In the genomic region with DNA sequence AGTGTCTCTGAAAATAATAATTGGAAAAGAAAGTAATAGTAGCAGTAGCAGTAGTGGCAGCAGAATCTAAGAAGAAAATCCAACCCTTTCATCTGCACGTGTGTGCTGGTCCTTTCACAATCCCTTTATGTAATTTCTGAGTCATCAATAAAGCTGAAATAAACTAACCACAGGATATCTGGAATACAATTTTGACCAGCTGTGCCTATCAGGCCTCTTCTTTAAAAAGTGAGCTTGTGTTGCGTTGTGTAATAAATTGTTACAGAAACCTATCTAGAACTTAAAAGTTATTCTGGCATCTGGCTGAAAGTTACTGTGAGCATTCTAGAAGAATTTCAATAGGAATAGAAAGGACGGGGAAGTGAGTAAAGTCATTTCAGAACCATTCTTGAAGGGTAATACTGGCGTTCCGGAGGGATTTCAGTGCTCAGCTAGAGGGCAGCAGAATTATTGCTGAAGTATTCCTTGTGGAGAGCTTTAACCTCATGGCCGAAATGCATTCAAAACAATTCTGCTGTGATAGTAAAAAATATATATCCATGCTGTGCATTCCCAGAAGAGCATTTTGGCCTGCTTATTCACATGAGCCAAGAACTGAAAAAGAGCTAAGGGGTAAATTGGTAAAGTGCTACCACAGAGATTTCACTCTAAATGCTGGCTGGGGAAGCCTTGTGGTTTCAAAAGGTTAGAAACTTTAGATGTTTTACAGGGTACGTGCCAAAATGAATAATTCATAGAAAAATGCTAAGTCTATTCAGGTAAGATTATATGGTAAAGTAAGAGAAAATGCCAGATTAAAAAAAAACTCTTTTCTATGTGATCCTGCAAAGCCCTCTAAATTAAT, we compare ENCODE assay signal across 1 cellular context.
TF ChIP-seq lines count a peak whose summit lies in the region.

No MANE protein-coding gene starts in this region.

TF ChIP-seq in GM23338, 12 proteins besides CTCF, POLR2A, EP300 and RAD21 (continued from another document):
- TF ChIP-seq, protein P1, sequence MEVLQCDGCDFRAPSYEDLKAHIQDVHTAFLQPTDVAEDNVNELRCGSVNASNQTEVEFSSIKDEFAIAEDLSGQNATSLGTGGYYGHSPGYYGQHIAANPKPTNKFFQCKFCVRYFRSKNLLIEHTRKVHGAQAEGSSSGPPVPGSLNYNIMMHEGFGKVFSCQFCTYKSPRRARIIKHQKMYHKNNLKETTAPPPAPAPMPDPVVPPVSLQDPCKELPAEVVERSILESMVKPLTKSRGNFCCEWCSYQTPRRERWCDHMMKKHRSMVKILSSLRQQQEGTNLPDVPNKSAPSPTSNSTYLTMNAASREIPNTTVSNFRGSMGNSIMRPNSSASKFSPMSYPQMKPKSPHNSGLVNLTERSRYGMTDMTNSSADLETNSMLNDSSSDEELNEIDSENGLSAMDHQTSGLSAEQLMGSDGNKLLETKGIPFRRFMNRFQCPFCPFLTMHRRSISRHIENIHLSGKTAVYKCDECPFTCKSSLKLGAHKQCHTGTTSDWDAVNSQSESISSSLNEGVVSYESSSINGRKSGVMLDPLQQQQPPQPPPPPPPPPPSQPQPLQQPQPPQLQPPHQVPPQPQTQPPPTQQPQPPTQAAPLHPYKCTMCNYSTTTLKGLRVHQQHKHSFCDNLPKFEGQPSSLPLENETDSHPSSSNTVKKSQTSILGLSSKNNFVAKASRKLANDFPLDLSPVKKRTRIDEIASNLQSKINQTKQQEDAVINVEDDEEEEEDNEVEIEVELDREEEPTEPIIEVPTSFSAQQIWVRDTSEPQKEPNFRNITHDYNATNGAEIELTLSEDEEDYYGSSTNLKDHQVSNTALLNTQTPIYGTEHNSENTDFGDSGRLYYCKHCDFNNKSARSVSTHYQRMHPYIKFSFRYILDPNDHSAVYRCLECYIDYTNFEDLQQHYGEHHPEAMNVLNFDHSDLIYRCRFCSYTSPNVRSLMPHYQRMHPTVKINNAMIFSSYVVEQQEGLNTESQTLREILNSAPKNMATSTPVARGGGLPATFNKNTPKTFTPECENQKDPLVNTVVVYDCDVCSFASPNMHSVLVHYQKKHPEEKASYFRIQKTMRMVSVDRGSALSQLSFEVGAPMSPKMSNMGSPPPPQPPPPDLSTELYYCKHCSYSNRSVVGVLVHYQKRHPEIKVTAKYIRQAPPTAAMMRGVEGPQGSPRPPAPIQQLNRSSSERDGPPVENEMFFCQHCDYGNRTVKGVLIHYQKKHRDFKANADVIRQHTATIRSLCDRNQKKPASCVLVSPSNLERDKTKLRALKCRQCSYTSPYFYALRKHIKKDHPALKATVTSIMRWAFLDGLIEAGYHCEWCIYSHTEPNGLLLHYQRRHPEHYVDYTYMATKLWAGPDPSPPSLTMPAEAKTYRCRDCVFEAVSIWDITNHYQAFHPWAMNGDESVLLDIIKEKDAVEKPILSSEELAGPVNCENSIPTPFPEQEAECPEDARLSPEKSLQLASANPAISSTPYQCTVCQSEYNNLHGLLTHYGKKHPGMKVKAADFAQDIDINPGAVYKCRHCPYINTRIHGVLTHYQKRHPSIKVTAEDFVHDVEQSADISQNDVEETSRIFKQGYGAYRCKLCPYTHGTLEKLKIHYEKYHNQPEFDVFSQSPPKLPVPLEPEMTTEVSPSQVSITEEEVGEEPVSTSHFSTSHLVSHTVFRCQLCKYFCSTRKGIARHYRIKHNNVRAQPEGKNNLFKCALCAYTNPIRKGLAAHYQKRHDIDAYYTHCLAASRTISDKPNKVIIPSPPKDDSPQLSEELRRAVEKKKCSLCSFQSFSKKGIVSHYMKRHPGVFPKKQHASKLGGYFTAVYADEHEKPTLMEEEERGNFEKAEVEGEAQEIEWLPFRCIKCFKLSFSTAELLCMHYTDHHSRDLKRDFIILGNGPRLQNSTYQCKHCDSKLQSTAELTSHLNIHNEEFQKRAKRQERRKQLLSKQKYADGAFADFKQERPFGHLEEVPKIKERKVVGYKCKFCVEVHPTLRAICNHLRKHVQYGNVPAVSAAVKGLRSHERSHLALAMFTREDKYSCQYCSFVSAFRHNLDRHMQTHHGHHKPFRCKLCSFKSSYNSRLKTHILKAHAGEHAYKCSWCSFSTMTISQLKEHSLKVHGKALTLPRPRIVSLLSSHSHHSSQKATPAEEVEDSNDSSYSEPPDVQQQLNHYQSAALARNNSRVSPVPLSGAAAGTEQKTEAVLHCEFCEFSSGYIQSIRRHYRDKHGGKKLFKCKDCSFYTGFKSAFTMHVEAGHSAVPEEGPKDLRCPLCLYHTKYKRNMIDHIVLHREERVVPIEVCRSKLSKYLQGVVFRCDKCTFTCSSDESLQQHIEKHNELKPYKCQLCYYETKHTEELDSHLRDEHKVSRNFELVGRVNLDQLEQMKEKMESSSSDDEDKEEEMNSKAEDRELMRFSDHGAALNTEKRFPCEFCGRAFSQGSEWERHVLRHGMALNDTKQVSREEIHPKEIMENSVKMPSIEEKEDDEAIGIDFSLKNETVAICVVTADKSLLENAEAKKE (CRISPR knock-in tag; IDR thresholded peaks at IDR 0.05) = no peak
- TF ChIP-seq EZH2 (IDR thresholded peaks at IDR 0.05; ENCODE audit: low read depth, unreplicated experiment) = no peak
- no peak for TF ChIP-seq ZNF331 (CRISPR knock-in tag; IDR thresholded peaks at IDR 0.05; ENCODE audit: low read depth)
- TF ChIP-seq POLR2AphosphoS5 (IDR thresholded peaks at IDR 0.05; ENCODE audit: low read depth) = no peak
- TF ChIP-seq NANOG (IDR thresholded peaks at IDR 0.05; ENCODE audit: borderline replicate concordance) = no peak
- TF ChIP-seq ZNF114 (CRISPR knock-in tag; IDR thresholded peaks at IDR 0.05) = no peak
- TF ChIP-seq STAT1 (IDR thresholded peaks at IDR 0.05; ENCODE audit: unreplicated experiment) = no peak
- TF ChIP-seq JUNB (IDR thresholded peaks at IDR 0.05; ENCODE audit: unreplicated experiment) = no peak
- TF ChIP-seq EZH2phosphoT487 (IDR thresholded peaks at IDR 0.05; ENCODE audit: unreplicated experiment) = no peak
TF ChIP-seq in GM23338: peak in this region for 0.
